Comparison of ENCODE assay signal across 1 cellular context in genomic region chr2:178412047-178412446, GRCh38.
TF ChIP-seq lines count a peak whose summit lies in the region.

No MANE protein-coding gene starts in this region.

TF ChIP-seq in HepG2, 621 proteins besides CTCF, POLR2A, EP300 and RAD21 (continued from another document):
- no peak for TF ChIP-seq NFAT5 (CRISPR knock-in tag; IDR thresholded peaks at IDR 0.05)
- no peak for TF ChIP-seq SNAI1 (CRISPR knock-in tag; IDR thresholded peaks at IDR 0.05; ENCODE audit: borderline replicate concordance)
- TF ChIP-seq HNRNPK (IDR thresholded peaks at IDR 0.05; ENCODE audit: low read depth, low read length, poor library complexity, severe bottlenecking), result no peak
- no peak for TF ChIP-seq MTF2 (CRISPR knock-in tag; IDR thresholded peaks at IDR 0.05; ENCODE audit: borderline replicate concordance)
- TF ChIP-seq NRL (CRISPR knock-in tag; IDR thresholded peaks at IDR 0.05; ENCODE audit: borderline replicate concordance), result no peak
- no peak for TF ChIP-seq ZNF282 (IDR thresholded peaks at IDR 0.05; ENCODE audit: partially characterized antibody)
- no peak for TF ChIP-seq KAT2B (IDR thresholded peaks at IDR 0.05; ENCODE audit: borderline replicate concordance, low read depth, low read length)
- no peak for TF ChIP-seq SSRP1 (CRISPR knock-in tag; IDR thresholded peaks at IDR 0.05)
- TF ChIP-seq THAP7 (CRISPR knock-in tag; IDR thresholded peaks at IDR 0.05), result no peak
- TF ChIP-seq TCF7L2 (IDR thresholded peaks at IDR 0.05; ENCODE audit: low read depth, low read length), result no peak
- no peak for TF ChIP-seq IKZF1 (IDR thresholded peaks at IDR 0.05)
- TF ChIP-seq XRCC5 (optimal IDR thresholded peaks at IDR 0.05; ENCODE audit: low read length), result no peak
- no peak for TF ChIP-seq MATR3 (CRISPR knock-in tag; IDR thresholded peaks at IDR 0.05)
- TF ChIP-seq CAMTA2 (CRISPR knock-in tag; IDR thresholded peaks at IDR 0.05; ENCODE audit: borderline replicate concordance), result no peak
- TF ChIP-seq KLF6 (CRISPR knock-in tag; IDR thresholded peaks at IDR 0.05), result no peak
- no peak for TF ChIP-seq NFE2L1 (CRISPR knock-in tag; IDR thresholded peaks at IDR 0.05; ENCODE audit: borderline replicate concordance)
